In the genomic region with DNA sequence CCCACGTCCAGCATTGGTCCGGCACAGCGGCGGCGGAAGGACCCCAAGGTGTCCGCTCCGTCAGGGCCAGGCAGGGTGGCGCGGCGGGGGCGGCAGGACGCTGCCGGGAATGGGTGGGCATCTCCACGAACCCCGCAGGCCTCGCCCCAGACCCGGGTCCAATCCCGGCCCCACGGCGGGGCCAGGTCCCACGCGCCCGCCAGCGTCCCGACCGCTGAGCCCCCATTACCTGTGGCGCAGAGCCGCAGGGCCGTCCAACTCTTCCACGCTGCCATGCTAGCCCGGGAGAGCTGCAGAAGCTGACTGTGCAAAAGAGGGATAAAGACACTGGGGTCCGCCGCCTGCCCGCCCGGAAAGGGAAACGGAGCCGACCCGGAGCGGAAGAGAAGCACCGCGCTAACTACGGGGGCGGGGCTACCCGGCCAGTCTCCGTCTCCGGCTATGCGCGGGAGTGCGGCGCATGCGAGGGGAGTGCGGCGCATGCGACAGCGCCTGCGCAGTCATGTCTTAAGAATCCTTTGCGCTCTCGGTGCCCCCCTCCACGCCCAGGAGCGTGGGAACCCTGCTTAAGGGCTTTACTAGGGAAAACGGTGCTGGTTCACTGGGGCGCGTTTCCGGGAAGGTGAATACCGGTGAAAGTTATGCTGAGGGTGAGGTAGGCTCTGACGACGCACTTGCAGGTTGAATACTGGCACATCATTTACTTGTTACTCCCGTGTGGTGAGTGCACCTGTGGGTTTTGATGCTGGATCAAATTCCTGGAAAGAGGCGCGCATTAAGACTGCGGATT, we compare ENCODE assay signal across 7 cellular contexts. TPM values are rescaled to one million over a fixed set of nuclear protein-coding genes. Genes with fewer than 3 reads are reported as not detected.
DNase-seq lines count a peak whose midpoint lies in the region; ATAC-seq, FAIRE-seq and TF ChIP-seq lines count a peak whose summit lies in the region.

Gene TMX3, minus strand, starts transcription at position 402 of the 790 bp plus-strand sequence. Its CDS starts 127 bp downstream, at position 275.

- H3K36me3 Mint-ChIP-seq in astrocyte (ENCODE audit: low read depth, unreplicated experiment): peaks cover 10% of the 10 kb centered on the region

- H3K4me2 ChIP-seq in astrocyte (ENCODE audit: low read length): peak within 1 kb of the TSS; percentile 85

- no peaks in the 10 kb centered on the region for H3K9me3 Mint-ChIP-seq in astrocyte (ENCODE audit: unreplicated experiment)

- H3K4me3 ChIP-seq in astrocyte (ENCODE audit: insufficient read depth, low read depth, low read length): peak within 1 kb of the TSS; percentile 98

- H3K36me3 ChIP-seq in astrocyte (ENCODE audit: insufficient read depth, low read length): peaks cover 18% of the 10 kb centered on the region

- peak within 1 kb of the TSS; percentile 94 for H3K9ac ChIP-seq in astrocyte (ENCODE audit: low read length)

- no peaks in the 10 kb centered on the region for H3K27me3 ChIP-seq in astrocyte (ENCODE audit: insufficient read depth, low read length)

- peaks cover 6% of the 10 kb centered on the region for H3K4me1 Mint-ChIP-seq in astrocyte (ENCODE audit: low read depth, unreplicated experiment)

- H4K20me1 ChIP-seq in astrocyte (ENCODE audit: insufficient read depth, low read length): peaks cover 13% of the 10 kb centered on the region

- no peaks in the 10 kb centered on the region for H3K9me3 ChIP-seq in astrocyte (ENCODE audit: insufficient read depth, low read depth, low read length)

- peak; percentile 98 for ATAC-seq in GM18505 (IDR thresholded peaks at IDR 0.05; ENCODE audit: unreplicated experiment)
- peak; percentile 96 for ATAC-seq in HG02973 (IDR thresholded peaks at IDR 0.05; ENCODE audit: unreplicated experiment)

- H3K4me3 Mint-ChIP-seq in astrocyte (ENCODE audit: unreplicated experiment): peak within 1 kb of the TSS; percentile 99

- H3K79me2 ChIP-seq in astrocyte (ENCODE audit: insufficient read depth, low read length): peaks cover 47% of the 10 kb centered on the region

- TF ChIP-seq CTCF in astrocyte (IDR thresholded peaks at IDR 0.05; ENCODE audit: insufficient read depth, low read depth, low read length): no peak

- H3K27me3 Mint-ChIP-seq in astrocyte (ENCODE audit: low read depth, unreplicated experiment): no peaks in the 10 kb centered on the region

- peak within 1 kb of the TSS; percentile 91 for H2AFZ ChIP-seq in astrocyte (ENCODE audit: low read depth, low read length)

- FAIRE-seq in astrocyte (lab: Jason Lieb, UNC): peak; percentile 34

- H3K4me1 ChIP-seq in astrocyte (ENCODE audit: insufficient read depth, low read length): peaks cover 2% of the 10 kb centered on the region

- DNase-seq in NCI-H2029 (lab: John Stamatoyannopoulos, UW): peak; percentile 69
- peak; percentile 85 for DNase-seq in T-helper 22 cell (ENCODE audit: low read depth)
- peak; percentile 85 for DNase-seq in astrocyte (ENCODE audit: low read depth)
- peak; percentile 93 for DNase-seq in hepatic stellate cell (ENCODE audit: low spot score)
- peak; percentile 87 for DNase-seq in renal cortical epithelial cell (ENCODE audit: low read depth)

- peak; percentile 66 for TF ChIP-seq POLR2A in GM18505 (IDR thresholded peaks at IDR 0.05; ENCODE audit: borderline replicate concordance, extremely low read depth, insufficient read depth, insufficient read length)

- peak within 1 kb of the TSS; percentile 87 for H3K27ac Mint-ChIP-seq in astrocyte (ENCODE audit: unreplicated experiment)

- peak within 1 kb of the TSS; percentile 88 for H3K27ac ChIP-seq in astrocyte (ENCODE audit: low read depth, low read length)

RNA-seq across cellular contexts. Expression of gene TMX3, which starts in this region (rescaled TPM):
- total RNA-seq in astrocyte (64.4 and 64.6 TPM in 2 replicates), renal cortical epithelial cell (58.4 and 67.7 TPM in 2 replicates)

Comparison
In these comparisons a context has a peak if more than half of its experiments do, and no peak if none do; other contexts are left out.
1. Peak in every context shown above with its lines: DNase-seq, ATAC-seq, H3K4me3 ChIP-seq and H3K27ac ChIP-seq.